In genomic region chr12:8637244-8637643, GRCh38 we compare ENCODE assay signal across 25 cellular contexts. TPM values are rescaled to one million over a fixed set of nuclear protein-coding genes. Genes with fewer than 3 reads are reported as not detected.
DNase-seq lines count a peak whose midpoint lies in the region; TF ChIP-seq lines count a peak whose summit lies in the region.
"Had no signal": no experiment of that assay in that cellular context is flagged by ENCODE, and none has a peak within 500 bp of the region (broad histone marks: within the 10 kb centered on the region; RNA-seq: fewer than 3 reads in every experiment).

No MANE protein-coding gene starts in this region.

- H3K4me3 ChIP-seq in OCI-LY3 (ENCODE audit: low read length) (no peak overlapping the region), mesendoderm (ENCODE audit: low read length) (no peak overlapping the region), tibial nerve (no peak overlapping the region), colonic mucosa (no peak overlapping the region)
- H3K4me3 ChIP-seq: BLaER1 treated with 17β-estradiol and CSF1 and Interleukin-3, amounts not matched to agents 10 nM and 100 nM; MG63 had no signal

- H3K4me3 Mint-ChIP-seq in H9 = 0 out of 5 replicates have a peak overlapping the region, but pooled peaks of 1 of the 2 experiments have one; percentile 11
- H3K4me3 Mint-ChIP-seq: CD4-positive, alpha-beta T cell; T-helper 17 cell had no signal

- H3K56ac ChIP-seq in H9 (ENCODE audit: insufficient read length, low read depth, low read length) (no peak overlapping the region), mesendoderm (ENCODE audit: low read length) (peak overlapping the region; percentile 44)

- H3K4me1 ChIP-seq in H9 (ENCODE audit: insufficient read depth, low read length) (peaks cover 15% of the 10 kb centered on the region), OCI-LY3 (ENCODE audit: low read length) (peaks cover 53% of the 10 kb centered on the region), mesendoderm (ENCODE audit: control insufficient read depth, low read depth, low read length) (peaks cover 20% of the 10 kb centered on the region), tibial nerve (no peaks in the 10 kb centered on the region), colonic mucosa (no peaks in the 10 kb centered on the region)

- no peaks in the 10 kb centered on the region for H3K79me2 ChIP-seq in H9 (ENCODE audit: insufficient read depth, low read length)
- H3K79me2 ChIP-seq in OCI-LY3 (ENCODE audit: low read length) = no peaks in the 10 kb centered on the region
- no peaks in the 10 kb centered on the region for H3K79me2 ChIP-seq in mesendoderm (ENCODE audit: control insufficient read depth, insufficient read depth, low read length)

- H2AK5ac ChIP-seq in H9 (ENCODE audit: insufficient read length, low read length) = no peak overlapping the region
- H2AK5ac ChIP-seq in mesendoderm (ENCODE audit: low read length) = peak overlapping the region; percentile 96

- no peak overlapping the region for H2BK5ac ChIP-seq in H9 (ENCODE audit: insufficient read length, low read length)
- peak overlapping the region; percentile 93 for H2BK5ac ChIP-seq in mesendoderm (ENCODE audit: low read length)

- H4K20me1 ChIP-seq in H9 (ENCODE audit: control insufficient read depth, insufficient read depth, insufficient read length) (no peaks in the 10 kb centered on the region), OCI-LY3 (ENCODE audit: insufficient read depth, low read length) (no peaks in the 10 kb centered on the region)
- H4K20me1 ChIP-seq: BLaER1 treated with 17β-estradiol and CSF1 and Interleukin-3, amounts not matched to agents 10 nM and 100 nM had no signal

- H2BK15ac ChIP-seq in H9 (ENCODE audit: low read depth, low read length) = no peak overlapping the region
- no peak overlapping the region for H2BK15ac ChIP-seq in mesendoderm (replicated peaks; ENCODE audit: low read depth)

- H3K4ac ChIP-seq in H9 (ENCODE audit: low read depth, low read length) (no peak overlapping the region), mesendoderm (ENCODE audit: low read depth, low read length) (peak overlapping the region; percentile 77)

- peaks cover 51 to 55% of the 10 kb centered on the region in 2 experiments for H3K4me1 Mint-ChIP-seq in H9
- H3K4me1 Mint-ChIP-seq: T-helper 17 cell had no signal

- TF ChIP-seq EP300 in tibial nerve (IDR thresholded peaks at IDR 0.05) = no peak

- H4K5ac ChIP-seq in H9 (ENCODE audit: insufficient read length, low read depth, low read length) (no peak overlapping the region), mesendoderm (ENCODE audit: low read length) (no peak overlapping the region)

- TF ChIP-seq CTCF in 22Rv1 (IDR thresholded peaks at IDR 0.05) = peak; percentile 11; the same call in 1 of the 2 replicates
- peak; percentile 29; the same call in 1 of the 3 replicates for TF ChIP-seq CTCF in H9 (conservative IDR thresholded peaks at IDR 0.05)
- peak; percentile 57 for TF ChIP-seq CTCF in OCI-LY3 (IDR thresholded peaks at IDR 0.05; ENCODE audit: low read depth, low read length)
- no peak for TF ChIP-seq CTCF in tibial nerve (IDR thresholded peaks at IDR 0.05)
- TF ChIP-seq CTCF in colonic mucosa (IDR thresholded peaks at IDR 0.05) = no peak

- H3K27me3 ChIP-seq in H9 (ENCODE audit: insufficient read depth, low read length) (no peaks in the 10 kb centered on the region), OCI-LY3 (ENCODE audit: low read depth, low read length) (no peaks in the 10 kb centered on the region), mesendoderm (ENCODE audit: insufficient read depth, low read length, poor library complexity) (no peaks in the 10 kb centered on the region), tibial nerve (no peaks in the 10 kb centered on the region), colonic mucosa (no peaks in the 10 kb centered on the region)
- H3K27me3 ChIP-seq: BLaER1 treated with 17β-estradiol and CSF1 and Interleukin-3, amounts not matched to agents 10 nM and 100 nM; MG63 had no signal

- no peak overlapping the region for H4K91ac ChIP-seq in H9 (ENCODE audit: insufficient read length, low read depth, low read length)

- H2BK120ac ChIP-seq in H9 (ENCODE audit: low read depth, low read length, poor library complexity, severe bottlenecking) (no peak overlapping the region), mesendoderm (ENCODE audit: low read depth, low read length) (peak overlapping the region; percentile 69)

- H3K27me3 Mint-ChIP-seq in H9 (ENCODE audit: low read depth) = 0 out of 2 replicates have a peak, but pooled peaks cover 3% of the 10 kb centered on the region
- H3K27me3 Mint-ChIP-seq: CD4-positive, alpha-beta T cell; T-helper 17 cell had no signal

- intact Hi-C loops in colonic mucosa (cut with DNase I) = no loop called here

- no peak for TF ChIP-seq POLR2A in tibial nerve (IDR thresholded peaks at IDR 0.05)

- H3K9me3 ChIP-seq in H9 (ENCODE audit: control insufficient read depth, low read depth, low read length) = no peaks in the 10 kb centered on the region
- peaks cover 4% of the 10 kb centered on the region; the same call in 1 of the 2 replicates for H3K9me3 ChIP-seq in OCI-LY3 (ENCODE audit: insufficient read depth, low read length)
- no peaks in the 10 kb centered on the region for H3K9me3 ChIP-seq in tibial nerve
- no peaks in the 10 kb centered on the region for H3K9me3 ChIP-seq in colonic mucosa
- H3K9me3 ChIP-seq: MG63, SK-N-SH had no signal

- H3K4me2 ChIP-seq in H9 (ENCODE audit: insufficient read depth, insufficient read length, low read length) = no peak overlapping the region
- peak overlapping the region; percentile 32 for H3K4me2 ChIP-seq in OCI-LY3 (ENCODE audit: low read length)
- H3K4me2 ChIP-seq in mesendoderm (ENCODE audit: low read length) = no peak overlapping the region
- H3K4me2 ChIP-seq: SK-N-SH had no signal

- no peaks in the 10 kb centered on the region for H3K36me3 ChIP-seq in OCI-LY3 (replicated peaks; ENCODE audit: low read depth, low read length)
- no peaks in the 10 kb centered on the region for H3K36me3 ChIP-seq in mesendoderm (ENCODE audit: control insufficient read depth, insufficient read depth, low read length)
- H3K36me3 ChIP-seq in tibial nerve = no peaks in the 10 kb centered on the region
- no peaks in the 10 kb centered on the region for H3K36me3 ChIP-seq in colonic mucosa
- H3K36me3 ChIP-seq: BLaER1 treated with 17β-estradiol and CSF1 and Interleukin-3, amounts not matched to agents 10 nM and 100 nM; MG63 had no signal

- DNase-seq in H9 (no peak), mesendoderm (no peak), tibial nerve (ENCODE audit: low spot score in 2 of 2) (no peak), NCI-H1048 (lab: John Stamatoyannopoulos, UW) (no peak), colonic mucosa (no peak), NCI-H1436 treated with DMSO at 0.1 percent for 48 hours (lab: John Stamatoyannopoulos, UW) (no peak)
- DNase-seq: CD4-positive, alpha-beta T cell; COR-L47; EL; GF-D8; KG1; MG63; NCI-H1092; NCI-H1417 treated with DMSO at 0.1 percent for 48 hours; NCI-H187; NCI-H2107; NCI-H446 treated with DMSO at 0.1 percent for 48 hours; NCI-H526 treated with DMSO at 0.1 percent for 48 hours; SK-N-SH; T-helper 17 cell had no signal

- H3K36me3 Mint-ChIP-seq in H9 (ENCODE audit: insufficient read depth in 1 of 3, low read depth in 3 of 3) = peaks cover 0 to 12% (median 9%) of the 10 kb centered on the region in 3 experiments; a peak in 5 of 7 replicates

- H3K79me1 ChIP-seq in H9 (ENCODE audit: insufficient read depth, low read depth, low read length, poor library complexity, severe bottlenecking) (no peaks in the 10 kb centered on the region), mesendoderm (ENCODE audit: low read length) (no peaks in the 10 kb centered on the region)

- WGBS in H9 (ENCODE audit: extremely low coverage, insufficient read length, low lambda C conversion rate) = no CpG with 5 or more reads among the region's 7 CpGs
- WGBS in mesendoderm (ENCODE audit: extremely low coverage, insufficient coverage, low lambda C conversion rate) = no CpG with 5 or more reads among the region's 7 CpGs
- 91 to 93% methylated on average over 5 to 7 of the region's 7 CpGs for WGBS in tibial nerve, 2 donors

- H2BK20ac ChIP-seq in H9 (ENCODE audit: low read depth, low read length, poor library complexity, severe bottlenecking) = no peak overlapping the region

- H2AFZ ChIP-seq in H9 (ENCODE audit: low read length) (no peak overlapping the region), OCI-LY3 (ENCODE audit: low read depth, low read length) (peak overlapping the region; percentile 17; the same call in 1 of the 2 replicates)

- H3K23ac ChIP-seq in H9 (ENCODE audit: insufficient read length, low read depth, low read length) (no peak overlapping the region), mesendoderm (ENCODE audit: low read length) (no peak overlapping the region)

- H3K18ac ChIP-seq in H9 (ENCODE audit: insufficient read length, low read depth, low read length) (no peak overlapping the region), mesendoderm (ENCODE audit: low read length) (peak overlapping the region; percentile 72)

- no peak overlapping the region for H3K14ac ChIP-seq in H9 (ENCODE audit: insufficient read depth, low read length)

- peak overlapping the region in 2 of 3 experiments; percentile 97 to 98; a peak in 2 of 7 replicates for H3K27ac Mint-ChIP-seq in H9
- H3K27ac Mint-ChIP-seq: CD4-positive, alpha-beta T cell; T-helper 17 cell had no signal

- H4K8ac ChIP-seq in H9 (replicated peaks; ENCODE audit: insufficient read length, low read depth, low read length) (no peak overlapping the region), mesendoderm (ENCODE audit: low read depth, low read length) (no peak overlapping the region)

- no peak overlapping the region for H3T11ph ChIP-seq in H9 (ENCODE audit: low read length)

- H2BK12ac ChIP-seq in H9 (ENCODE audit: insufficient read length, low read depth, low read length) = no peak overlapping the region

- H3K9ac ChIP-seq in H9 (ENCODE audit: extremely low read depth, insufficient read length, low read length) (no peak overlapping the region), OCI-LY3 (ENCODE audit: low read length) (peak overlapping the region; percentile 67), mesendoderm (ENCODE audit: low read length) (no peak overlapping the region), colonic mucosa (ENCODE audit: low read depth in 2 of 2, low read length in 2 of 2) (no peak overlapping the region)
- H3K9ac ChIP-seq: BLaER1 treated with 17β-estradiol and CSF1 and Interleukin-3, amounts not matched to agents 10 nM and 100 nM; SK-N-SH had no signal

- peaks cover 7 to 8% of the 10 kb centered on the region in 2 experiments; a peak in 4 of 5 replicates for H3K9me3 Mint-ChIP-seq in H9
- H3K9me3 Mint-ChIP-seq: CD4-positive, alpha-beta T cell had no signal

- no peaks in the 10 kb centered on the region for H3K23me2 ChIP-seq in H9 (ENCODE audit: insufficient read length, low read depth, low read length, poor library complexity, severe bottlenecking)

- H3K27ac ChIP-seq in 22Rv1 (peak overlapping the region; percentile 59), H9 (ENCODE audit: insufficient read length, low read depth, low read length) (no peak overlapping the region), OCI-LY3 (ENCODE audit: low read length) (peak overlapping the region; percentile 89), mesendoderm (ENCODE audit: low read depth, low read length) (peak overlapping the region; percentile 58), tibial nerve (no peak overlapping the region), colonic mucosa (no peak overlapping the region)
- H3K27ac ChIP-seq: BLaER1 treated with 17β-estradiol and CSF1 and Interleukin-3, amounts not matched to agents 10 nM and 100 nM had no signal

RNA-seq across cellular contexts. Expression of gene AICDA, which starts 24.6 kb away (rescaled TPM):
- total RNA-seq in H9 (2021) (0.22 TPM in 1 of 2 replicates, not detected in the other), tibial nerve (1 to 10 TPM in 1 of 4 donors, under 1 TPM in 2, not detected in 1; 0.39 to 2.6 (median 0.84) TPM), colonic mucosa (not detected)
- 0.48 TPM for polyA plus RNA-seq in mesendoderm (2013, experiment 1 of 2)
- 0.60 TPM for polyA plus RNA-seq in mesendoderm (2013, experiment 2 of 2)
- total RNA-seq: A172; CD4-positive, alpha-beta T cell; HT1080; T-helper 17 cell had no signal
- polyA plus RNA-seq: SK-N-SH had no signal

RNA-seq across cellular contexts. Expression of gene MFAP5, which starts 25.4 kb away (rescaled TPM):
- 0.09 and 0.26 TPM in 2 replicates for total RNA-seq in H9 (2021)
- polyA plus RNA-seq in mesendoderm (2013, experiment 1 of 2) = 1.2 TPM
- 1.3 TPM for polyA plus RNA-seq in mesendoderm (2013, experiment 2 of 2)
- 100 to 1,000 TPM; 153 to 895 (median 613) TPM for total RNA-seq in tibial nerve
- 10 to 100 TPM in 1 of 2 donors, 1 to 10 TPM in 1; 4.6 to 12.1 TPM for total RNA-seq in colonic mucosa
- total RNA-seq: CD4-positive, alpha-beta T cell; HT1080; T-helper 17 cell had no signal

Comparison
In these comparisons a context has a peak if more than half of its experiments do, and no peak if none do; other contexts are left out.
1. H3K27ac ChIP-seq: peak in 22Rv1 (single experiment), OCI-LY3 (single experiment) and mesendoderm (single experiment); none in H9 (single experiment), tibial nerve (0 of 4) and colonic mucosa (single experiment).
2. CTCF ChIP-seq: peak in 22Rv1 (single experiment), H9 (single experiment) and OCI-LY3 (single experiment); none in tibial nerve (0 of 5) and colonic mucosa (single experiment).
3. RNA of gene MFAP5, which starts 25.4 kb away (total RNA-seq): 153 to 895 TPM in tibial nerve; 4.6 to 12.1 TPM in colonic mucosa and 0.09 to 0.26 TPM in H9; every median in the first group is over 10 times any median in the second.